In the genomic region with DNA sequence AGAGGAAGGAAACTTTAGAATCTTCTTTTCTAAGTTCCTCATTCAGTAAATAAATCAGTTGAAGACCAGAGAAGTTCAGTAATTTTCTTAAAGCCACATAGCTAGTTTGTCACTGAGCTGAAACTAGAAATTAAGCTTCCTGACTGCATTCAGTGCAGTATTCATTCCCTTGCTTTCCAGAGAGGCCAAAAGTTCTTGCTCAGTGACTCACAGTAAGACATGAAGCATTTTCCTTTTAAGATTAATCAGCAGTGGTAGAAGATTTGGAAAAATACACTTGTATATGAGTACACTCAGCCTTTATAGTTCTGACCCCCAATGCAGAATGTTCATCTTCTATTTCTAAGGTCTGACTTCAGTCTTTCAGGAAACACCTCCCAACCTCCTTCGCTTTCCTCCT, we compare ENCODE assay signal across 10 cellular contexts.
A peak's percentile ranks its signal among the peaks of the same experiment; 100 is the strongest.
DNase-seq lines count a peak whose midpoint lies in the region; ATAC-seq and TF ChIP-seq lines count a peak whose summit lies in the region.
"Had no signal": no experiment of that assay in that cellular context is flagged by ENCODE, and none has a peak within 500 bp of the region (broad histone marks: within the 10 kb centered on the region; RNA-seq: fewer than 3 reads in every experiment).

No MANE protein-coding gene starts in this region.

- DNase-seq in activated CD4-positive, alpha-beta T cell treated with anti-CD3 and anti-CD28 coated beads for 36 hours = no peak
- DNase-seq in activated CD4-positive, alpha-beta T cell treated with anti-CD3 and anti-CD28 coated beads for 48 hours = no peak
- peak; percentile 74 for DNase-seq in PC-3
- DNase-seq in fibroblast of gingiva (ENCODE audit: low read depth) = peak; percentile 41
- no peak for DNase-seq in stimulated activated effector memory CD8-positive, alpha-beta T cell treated with anti-CD3 and anti-CD28 coated beads, Interleukin-12 subunit alpha, Interleukin-12 subunit beta, amount 100 ng/mL, for 72 hours (ENCODE audit: low spot score in 2 of 2)
- no peak for DNase-seq in C1 segment of cervical spinal cord (lab: John Stamatoyannopoulos, UW)
- DNase-seq in cerebellar nuclear complex (lab: John Stamatoyannopoulos, UW) = no peak
- DNase-seq: right cardiac atrium had no signal

- H3K9me3 ChIP-seq in PC-3 (ENCODE audit: low read length) = no peaks in the 10 kb centered on the region

- POLR2A ChIA-PET in activated CD4-positive, alpha-beta T cell treated with anti-CD3 and anti-CD28 coated beads for 36 hours (lab: Charles Lee) = no interaction called here
- POLR2A ChIA-PET in PC-3 (lab: Charles Lee; ENCODE audit: unreplicated experiment) = interaction anchor here (0.6 kb wide), 1 partner anchor 376 kb away, joined by 8 read pairs; no protein-coding TSS in a partner anchor

- H4K20me1 ChIP-seq in PC-3 (ENCODE audit: low read length) = no peaks in the 10 kb centered on the region

- H3K4me1 ChIP-seq in PC-3 (ENCODE audit: insufficient read depth, low read length) = peaks cover 53% of the 10 kb centered on the region

- no peak overlapping the region for H2AFZ ChIP-seq in PC-3 (ENCODE audit: low read length)

- no peaks in the 10 kb centered on the region for H3K9me3 Mint-ChIP-seq in activated CD4-positive, alpha-beta T cell treated with anti-CD3 and anti-CD28 coated beads for 36 hours (ENCODE audit: low read depth)
- no peaks in the 10 kb centered on the region for H3K9me3 Mint-ChIP-seq in stimulated activated effector memory CD8-positive, alpha-beta T cell treated with anti-CD3 and anti-CD28 coated beads, Interleukin-12 subunit alpha, Interleukin-12 subunit beta, amount 100 ng/mL, for 72 hours

- peak overlapping the region; percentile 47 for H3K9ac ChIP-seq in PC-3 (ENCODE audit: low read length)

- no peaks in the 10 kb centered on the region for H3K36me3 Mint-ChIP-seq in activated CD4-positive, alpha-beta T cell treated with anti-CD3 and anti-CD28 coated beads for 36 hours (ENCODE audit: low read depth)
- no peaks in the 10 kb centered on the region for H3K36me3 Mint-ChIP-seq in stimulated activated effector memory CD8-positive, alpha-beta T cell treated with anti-CD3 and anti-CD28 coated beads, Interleukin-12 subunit alpha, Interleukin-12 subunit beta, amount 100 ng/mL, for 72 hours

- peaks cover 22% of the 10 kb centered on the region for H3K27me3 Mint-ChIP-seq in activated CD4-positive, alpha-beta T cell treated with anti-CD3 and anti-CD28 coated beads for 36 hours

- no peaks in the 10 kb centered on the region for H3K9me2 ChIP-seq in PC-3 (replicated peaks; ENCODE audit: low read length)

- intact Hi-C loops in activated CD4-positive, alpha-beta T cell treated with anti-CD3 and anti-CD28 coated beads for 36 hours (cut with DNase I, micrococcal nuclease) = no loop called here
- intact Hi-C loops in PC-3 (cut with micrococcal nuclease) = loop anchor here (2.0 kb wide), 1 partner anchor 30 kb away; no protein-coding TSS in a partner anchor

- H3K4me1 Mint-ChIP-seq in activated CD4-positive, alpha-beta T cell treated with anti-CD3 and anti-CD28 coated beads for 36 hours = peaks cover 12% of the 10 kb centered on the region
- H3K4me1 Mint-ChIP-seq in stimulated activated effector memory CD8-positive, alpha-beta T cell treated with anti-CD3 and anti-CD28 coated beads, Interleukin-12 subunit alpha, Interleukin-12 subunit beta, amount 100 ng/mL, for 72 hours = peaks cover 8% of the 10 kb centered on the region

- H3F3A ChIP-seq in PC-3 (ENCODE audit: low read length, unreplicated experiment) = peaks cover 16% of the 10 kb centered on the region

- TF ChIP-seq CTCF in PC-3 (conservative IDR thresholded peaks at IDR 0.05; ENCODE audit: low read depth, low read length) = no peak

- H3K79me2 ChIP-seq in PC-3 (ENCODE audit: low read length) = peaks cover 10% of the 10 kb centered on the region; the same call in 1 of the 2 replicates

- no peak overlapping the region for H3K27ac Mint-ChIP-seq in activated CD4-positive, alpha-beta T cell treated with anti-CD3 and anti-CD28 coated beads for 36 hours
- no peak overlapping the region for H3K27ac Mint-ChIP-seq in stimulated activated effector memory CD8-positive, alpha-beta T cell treated with anti-CD3 and anti-CD28 coated beads, Interleukin-12 subunit alpha, Interleukin-12 subunit beta, amount 100 ng/mL, for 72 hours

- H3K27ac ChIP-seq in PC-3 (ENCODE audit: low read length) = peak overlapping the region; percentile 78

- CTCF ChIA-PET in activated CD4-positive, alpha-beta T cell treated with anti-CD3 and anti-CD28 coated beads for 36 hours (lab: Charles Lee) = interaction anchor here (0.6 to 2.2 kb wide), 4 partner anchors 47 to 1247 kb away, joined by 3 to 8 read pairs (median 4); no protein-coding TSS in a partner anchor
- CTCF ChIA-PET in PC-3 (lab: Charles Lee) = interaction anchor here (0.5 to 1.1 kb wide), 3 partner anchors 69 to 225 kb away, joined by 4 to 6 read pairs (median 5); no protein-coding TSS in a partner anchor

- ATAC-seq in activated CD4-positive, alpha-beta T cell treated with anti-CD3 and anti-CD28 coated beads for 36 hours = peak; percentile 78
- ATAC-seq in PC-3 (peak; percentile 45), GM21515 (IDR thresholded peaks at IDR 0.05; ENCODE audit: unreplicated experiment) (no peak)
- ATAC-seq in stimulated activated effector memory CD8-positive, alpha-beta T cell treated with anti-CD3 and anti-CD28 coated beads, Interleukin-12 subunit alpha, Interleukin-12 subunit beta, amount 100 ng/mL, for 72 hours = peak; percentile 65
- ATAC-seq: K562 had no signal

- H3K27me3 ChIP-seq in PC-3 (ENCODE audit: low read length) = no peaks in the 10 kb centered on the region

- H3K4me2 ChIP-seq in PC-3 (ENCODE audit: low read length) = peak overlapping the region; percentile 15

- BruUV-seq in PC-3 (replicated peaks; lab: Mats Ljungman, UMichigan) = no TSS peak

- H3K4me3 Mint-ChIP-seq in activated CD4-positive, alpha-beta T cell treated with anti-CD3 and anti-CD28 coated beads for 36 hours = no peak overlapping the region
- no peak overlapping the region for H3K4me3 Mint-ChIP-seq in stimulated activated effector memory CD8-positive, alpha-beta T cell treated with anti-CD3 and anti-CD28 coated beads, Interleukin-12 subunit alpha, Interleukin-12 subunit beta, amount 100 ng/mL, for 72 hours

- peaks cover 53% of the 10 kb centered on the region for H3K36me3 ChIP-seq in PC-3 (ENCODE audit: low read depth, low read length)

- no peak overlapping the region for H3K4me3 ChIP-seq in PC-3 (ENCODE audit: low read length)
- H3K4me3 ChIP-seq: K562 had no signal

Comparison
In these comparisons a context has a peak if more than half of its experiments do, and no peak if none do; other contexts are left out.
1. DNase-seq: peak in PC-3 (single experiment) and fibroblast of gingiva (single experiment); none in activated CD4-positive, alpha-beta T cell treated with anti-CD3 and anti-CD28 coated beads for 36 hours (single experiment), activated CD4-positive, alpha-beta T cell treated with anti-CD3 and anti-CD28 coated beads for 48 hours (single experiment), stimulated activated effector memory CD8-positive, alpha-beta T cell treated with anti-CD3 and anti-CD28 coated beads, Interleukin-12 subunit alpha, Interleukin-12 subunit beta, amount 100 ng/mL, for 72 hours (0 of 2), C1 segment of cervical spinal cord (0 of 14) and cerebellar nuclear complex (0 of 2).